In genomic region chr5:149358294-149358651, GRCh38 we compare ENCODE assay signal across 8 cellular contexts.
A peak's percentile ranks its signal among the peaks of the same experiment; 100 is the strongest.
DNase-seq lines count a peak whose midpoint lies in the region; ATAC-seq and TF ChIP-seq lines count a peak whose summit lies in the region.

No MANE protein-coding gene starts in this region.

- H3K9me3 ChIP-seq in neuron (ENCODE audit: low read length): no peaks in the 10 kb centered on the region

- ATAC-seq in GM21737 (IDR thresholded peaks at IDR 0.05; ENCODE audit: unreplicated experiment) (peak; percentile 10), HG03280 (IDR thresholded peaks at IDR 0.05; ENCODE audit: unreplicated experiment) (no peak)

- no peak for TF ChIP-seq CTCF in fibroblast of pulmonary artery (IDR thresholded peaks at IDR 0.05; ENCODE audit: low read length, missing control alignments)

- H3K4me1 ChIP-seq in neuron (ENCODE audit: insufficient read depth, low read length): peaks cover 20% of the 10 kb centered on the region

- H3K27me3 ChIP-seq in neuron (ENCODE audit: insufficient read depth, low read length): no peaks in the 10 kb centered on the region

- DNase-seq in DMS53 (lab: John Stamatoyannopoulos, UW): peak; percentile 60
- DNase-seq in NCI-H1105 treated with DMSO at 0.1 percent for 48 hours (lab: John Stamatoyannopoulos, UW): peak; percentile 33
- DNase-seq in activated T-cell treated with anti-CD3 and anti-CD28 coated beads, Interleukin-2, amount 50 U/mL, for 48 hours: peak; percentile 41 to 54
- DNase-seq in fibroblast of pulmonary artery (ENCODE audit: low read depth): no peak
- DNase-seq in cortex of kidney (lab: John Stamatoyannopoulos, UW): no peak

- H3K4me3 ChIP-seq in fibroblast of pulmonary artery (replicated peaks; ENCODE audit: low read depth, low read length) (peak overlapping the region; percentile 75), neuron (ENCODE audit: low read length) (peak overlapping the region; percentile 91)

- H3K36me3 ChIP-seq in neuron (ENCODE audit: insufficient read depth, low read length): peaks cover 17% of the 10 kb centered on the region

- peak overlapping the region; percentile 96 for H2AFZ ChIP-seq in neuron (ENCODE audit: low read depth, low read length)

Comparison
In these comparisons a context has a peak if more than half of its experiments do, and no peak if none do; other contexts are left out.
1. DNase-seq: peak in DMS53 (single experiment), NCI-H1105 treated with DMSO at 0.1 percent for 48 hours (single experiment) and activated T-cell treated with anti-CD3 and anti-CD28 coated beads, Interleukin-2, amount 50 U/mL, for 48 hours (2 of 2); none in fibroblast of pulmonary artery (single experiment) and cortex of kidney (single experiment).